In genomic region chr20:38161412-38161774, GRCh38 we compare ENCODE assay signal across 18 cellular contexts. TPM values are rescaled to one million over a fixed set of nuclear protein-coding genes. Genes with fewer than 3 reads are reported as not detected.
DNase-seq lines count a peak whose midpoint lies in the region; ATAC-seq, FAIRE-seq and TF ChIP-seq lines count a peak whose summit lies in the region.
"Had no signal": no experiment of that assay in that cellular context is flagged by ENCODE, and none has a peak within 500 bp of the region (broad histone marks: within the 10 kb centered on the region; RNA-seq: fewer than 3 reads in every experiment).

No MANE protein-coding gene starts in this region.

- H3K4me1 ChIP-seq in RWPE2 (ENCODE audit: insufficient read depth, poor library complexity, severe bottlenecking) (peaks cover 21% of the 10 kb centered on the region), HepG2 (ENCODE audit: insufficient read depth, low read length) (peaks cover 55% of the 10 kb centered on the region), stomach smooth muscle (ENCODE audit: control insufficient read depth, insufficient read depth, low read length) (peaks cover 82% of the 10 kb centered on the region), transverse colon (peaks cover 5 to 26% (median 11%) of the 10 kb centered on the region in 4 donors)
- H3K4me1 ChIP-seq: BE2C had no signal

- in situ Hi-C loops in HepG2 (cut with HindIII; ENCODE audit: extremely low pct_ligation_motif_present, low pct_unique_long_range_greater_than_20kb) (no loop called here), transverse colon (cut with MboI; ENCODE audit: low pct_ligation_motif_present in 1 of 4, low pct_unique_long_range_greater_than_20kb in 1 of 4, low sequenced_read_pairs in 3 of 4) (loop anchor here (5.0 to 25.0 kb wide), 4 partner anchors 87 to 99 kb away; no protein-coding TSS in a partner anchor)

- intact Hi-C loops in HepG2 (cut with micrococcal nuclease; ENCODE audit: unreplicated experiment), result no loop called here
- intact Hi-C loops in transverse colon (cut with DNase I; ENCODE audit: low total_unique reads), result no loop called here

- H3K79me2 ChIP-seq in HepG2 (ENCODE audit: insufficient read depth, low read length), result no peaks in the 10 kb centered on the region

- H3K9me3 ChIP-seq in RWPE2 (ENCODE audit: severe bottlenecking) (no peaks in the 10 kb centered on the region), HepG2 (ENCODE audit: low read length) (no peaks in the 10 kb centered on the region), stomach smooth muscle (ENCODE audit: control insufficient read depth in 2 of 2, low read length in 2 of 2) (no peaks in the 10 kb centered on the region), transverse colon (no peaks in the 10 kb centered on the region)
- H3K9me3 ChIP-seq: BE2C had no signal

- H3K4me1 Mint-ChIP-seq in type B pancreatic cell (ENCODE audit: unreplicated experiment), result peaks cover 30% of the 10 kb centered on the region

- TF ChIP-seq RAD21 in HepG2 (CRISPR knock-in tag; IDR thresholded peaks at IDR 0.05), result no peak

- no peak for TF ChIP-seq CTCF in RWPE2 (IDR thresholded peaks at IDR 0.05; ENCODE audit: poor library complexity, severe bottlenecking)
- TF ChIP-seq CTCF in HepG2 (CRISPR knock-in tag; IDR thresholded peaks at IDR 0.05), result no peak
- TF ChIP-seq CTCF in type B pancreatic cell (conservative IDR thresholded peaks at IDR 0.05), result no peak
- TF ChIP-seq CTCF in transverse colon (IDR thresholded peaks at IDR 0.05), result no peak

- H3K27ac Mint-ChIP-seq in type B pancreatic cell, result no peak overlapping the region
- H3K27ac Mint-ChIP-seq: CD8-positive, alpha-beta memory T cell; HFFc6 had no signal

- no peak for ATAC-seq in RWPE2 (ENCODE audit: low read depth)
- no peak for ATAC-seq in HepG2
- ATAC-seq in GM21576 (IDR thresholded peaks at IDR 0.05; ENCODE audit: unreplicated experiment), result no peak
- ATAC-seq: Panc1 had no signal

- no peak overlapping the region for H3K4me3 Mint-ChIP-seq in type B pancreatic cell
- H3K4me3 Mint-ChIP-seq: CD8-positive, alpha-beta memory T cell; HFFc6 had no signal

- H2AFZ ChIP-seq in HepG2 (ENCODE audit: low read length), result no peak overlapping the region

- H3K9me3 Mint-ChIP-seq in type B pancreatic cell, result no peaks in the 10 kb centered on the region
- H3K9me3 Mint-ChIP-seq: CD8-positive, alpha-beta memory T cell; HFFc6 had no signal

- peaks cover 11% of the 10 kb centered on the region for H3K27me3 Mint-ChIP-seq in type B pancreatic cell

- H3K4me2 ChIP-seq in HepG2 (ENCODE audit: low read depth, low read length), result no peak overlapping the region

- H3K36me3 ChIP-seq in RWPE2 (ENCODE audit: low read depth) (peaks cover 22% of the 10 kb centered on the region), HepG2 (replicated peaks in 1 of 2; ENCODE audit: control insufficient read depth in 1 of 2, insufficient read depth in 2 of 2, low read length in 2 of 2) (peaks cover 1 to 6% of the 10 kb centered on the region in 2 experiments; a peak in 3 of 5 replicates), stomach smooth muscle (ENCODE audit: control insufficient read depth in 2 of 2, insufficient read depth in 2 of 2, low read length in 2 of 2) (peaks cover 0 to 15% of the 10 kb centered on the region in 2 donors), transverse colon (no peaks in the 10 kb centered on the region)
- H3K36me3 ChIP-seq: BE2C had no signal

- no peaks in the 10 kb centered on the region for H3K27me3 ChIP-seq in RWPE2 (ENCODE audit: insufficient read depth, poor library complexity, severe bottlenecking)
- no peaks in the 10 kb centered on the region for H3K27me3 ChIP-seq in HepG2 (ENCODE audit: control insufficient read depth in 1 of 2, insufficient read depth in 2 of 2, low read length in 2 of 2)
- no peaks in the 10 kb centered on the region for H3K27me3 ChIP-seq in stomach smooth muscle (ENCODE audit: control insufficient read depth in 1 of 2, insufficient read depth in 2 of 2, low read length in 2 of 2)
- H3K27me3 ChIP-seq in transverse colon, result no peaks in the 10 kb centered on the region
- H3K27me3 ChIP-seq: BE2C had no signal

- TF ChIP-seq EP300 in HepG2 (IDR thresholded peaks at IDR 0.05; ENCODE audit: low read depth in 2 of 2, low read length in 2 of 2) (no peak), HepG2 (CRISPR knock-in tag; IDR thresholded peaks at IDR 0.05; ENCODE audit: borderline replicate concordance) (no peak), transverse colon (IDR thresholded peaks at IDR 0.05; ENCODE audit: low read depth) (no peak)

- H3K36me3 Mint-ChIP-seq in type B pancreatic cell, result no peaks in the 10 kb centered on the region

- no peak overlapping the region for H3K9ac ChIP-seq in HepG2 (ENCODE audit: insufficient read depth, low read depth, low read length)
- H3K9ac ChIP-seq in stomach smooth muscle (ENCODE audit: low read length in 2 of 2), result no peak overlapping the region

- CTCF ChIA-PET in HepG2 (lab: Yijun Ruan, JAX; ENCODE audit: low intra/inter-chr PET ratio, low total read pairs), result no interaction called here

- peak; percentile 72 for DNase-seq in RWPE2 (ENCODE audit: low spot score)
- peak; percentile 8 for DNase-seq in dermis blood vessel endothelial cell
- no peak for DNase-seq in HepG2 (ENCODE audit: low spot score)
- no peak for DNase-seq in type B pancreatic cell (ENCODE audit: extremely low spot score, unreplicated experiment)
- no peak for DNase-seq in activated T-cell treated with anti-CD3 and anti-CD28 coated beads, Interleukin-2, amount 50 U/mL, for 48 hours
- no peak for DNase-seq in transverse colon
- DNase-seq: BE2C; CD8-positive, alpha-beta memory T cell; HFFc6; MM.1S; NCI-H1105; NCI-H1694 treated with DMSO at 0.1 percent for 48 hours; NCI-H446 treated with DMSO at 0.1 percent for 48 hours; NCI-H774; SHP77 treated with DMSO at 0.1 percent for 48 hours had no signal

- H3K27ac ChIP-seq in RWPE2 (ENCODE audit: poor library complexity, severe bottlenecking) (peak overlapping the region; percentile 97), HepG2 (ENCODE audit: extremely low read length, insufficient read depth, low read length) (no peak overlapping the region), stomach smooth muscle (ENCODE audit: low read length) (peak overlapping the region; percentile 24), transverse colon (no peak overlapping the region)

- H4K20me1 ChIP-seq in HepG2 (ENCODE audit: insufficient read depth, low read length), result no peaks in the 10 kb centered on the region

- no TSS peak for BruUV-seq in HepG2 (replicated peaks; lab: Mats Ljungman, UMichigan)

- POLR2A ChIA-PET in HepG2 (lab: Yijun Ruan, JAX), result interaction anchor here (2.0 to 3.9 kb wide), 2 partner anchors 17 to 18 kb away, joined by 8 to 37 read pairs; no protein-coding TSS in a partner anchor

- H3K4me3 ChIP-seq in RWPE2 (ENCODE audit: severe bottlenecking), result no peak overlapping the region
- H3K4me3 ChIP-seq in HepG2 (replicated peaks in 1 of 3; ENCODE audit: insufficient read depth in 1 of 3, low read depth in 2 of 3, low read length in 3 of 3), result no peak overlapping the region
- no peak overlapping the region for H3K4me3 ChIP-seq in stomach smooth muscle (ENCODE audit: low read length in 2 of 2)
- H3K4me3 ChIP-seq in transverse colon, result no peak overlapping the region

- FAIRE-seq in HepG2 (lab: Jason Lieb, UNC), result no peak

- WGBS in HepG2 (ENCODE audit: low lambda C conversion rate), result 97% methylated on average over 14 of the region's 14 CpGs
- 83 to 100% methylated on average over 3 to 14 of the region's 14 CpGs for WGBS in transverse colon (ENCODE audit: low coverage in 1 of 2), 2 donors

- TF ChIP-seq POLR2A in HepG2 (IDR thresholded peaks at IDR 0.05; ENCODE audit: insufficient read depth in 1 of 2, low read depth in 2 of 2, low read length in 2 of 2) (no peak), transverse colon (IDR thresholded peaks at IDR 0.05) (no peak)

TF ChIP-seq in HepG2, 621 proteins besides CTCF, POLR2A, EP300 and RAD21 (continues in another document):
- TF ChIP-seq MAFG (CRISPR knock-in tag; IDR thresholded peaks at IDR 0.05) (0 out of 2 replicates have a peak, but pooled peaks have one; percentile 18), BRCA1 (CRISPR knock-in tag; IDR thresholded peaks at IDR 0.05) (no peak), RBM39 (IDR thresholded peaks at IDR 0.05; ENCODE audit: low read depth, low read length, poor library complexity, severe bottlenecking) (no peak)

RNA-seq across cellular contexts. Expression of gene TGM2, which starts 3.7 kb away (rescaled TPM):
- total RNA-seq in dermis blood vessel endothelial cell (401 and 1,564 TPM in 2 replicates), HepG2 (2016; rRNA removed; fragmentation: Illumina TruSeq; extraction: Trizol) (4.2 and 4.5 TPM in 2 replicates), type B pancreatic cell (ENCODE audit: low replicate concordance) (28.6 and 31.7 TPM in 2 replicates), transverse colon (10 to 100 TPM; 14.2 to 52.0 (median 21.7) TPM)
- total RNA-seq in HepG2 (2016; cell fraction: cytosol; rRNA removed; fragmentation: Illumina TruSeq; extraction: Trizol; ENCODE audit: low read depth), result 0.61 and 0.88 TPM in 2 replicates
- total RNA-seq in HepG2 (2016; cell fraction: insoluble cytoplasmic fraction; rRNA removed; fragmentation: Illumina TruSeq; extraction: Trizol), result 3.3 and 4.3 TPM in 2 replicates
- 2.1 and 2.3 TPM in 2 replicates for total RNA-seq in HepG2 (2016; cell fraction: membrane; rRNA removed; fragmentation: Illumina TruSeq; extraction: Trizol)
- 4.3 and 4.5 TPM in 2 replicates for total RNA-seq in HepG2 (2016; cell fraction: nucleus; rRNA removed; fragmentation: Illumina TruSeq; extraction: Trizol)
- polyA plus RNA-seq in HepG2 (2011; rRNA removed), result 46.4 and 52.3 TPM in 2 replicates
- polyA plus RNA-seq in HepG2 (2011; cell fraction: cytosol; rRNA removed), result 39.7 and 45.8 TPM in 2 replicates
- 48.4 and 54.8 TPM in 2 replicates for polyA plus RNA-seq in HepG2 (2011; cell fraction: nucleus; rRNA removed)
- 14.4 and 32.4 TPM in 2 replicates for polyA plus RNA-seq in HepG2 (2012)
- 1.5 and 1.8 TPM in 2 replicates for polyA plus RNA-seq in HepG2 (2016; cell fraction: cytosol; fragmentation: Illumina TruSeq; extraction: Trizol; ENCODE audit: low read depth)
- polyA plus RNA-seq in HepG2 (2016; cell fraction: insoluble cytoplasmic fraction; fragmentation: Illumina TruSeq; extraction: Trizol; ENCODE audit: low read depth), result 5.3 and 7.5 TPM in 2 replicates
- 2.5 TPM in 2 replicates for polyA plus RNA-seq in HepG2 (2016; cell fraction: membrane; fragmentation: Illumina TruSeq; extraction: Trizol; ENCODE audit: low read depth)
- polyA plus RNA-seq in HepG2 (2016; cell fraction: nucleus; fragmentation: Illumina TruSeq; extraction: Trizol; ENCODE audit: insufficient read depth, low read depth), result 7.7 and 9.8 TPM in 2 replicates
- polyA minus RNA-seq in HepG2 (2011; rRNA and poly(A)+ RNA removed; ENCODE audit: low replicate concordance), result 39.1 and 112 TPM in 2 replicates
- polyA minus RNA-seq in HepG2 (2011; cell fraction: cytosol; rRNA and poly(A)+ RNA removed), result 43.5 and 48.8 TPM in 2 replicates
- 26.7 and 32.2 TPM in 2 replicates for polyA minus RNA-seq in HepG2 (2011; cell fraction: nucleus; rRNA and poly(A)+ RNA removed)
- total RNA-seq: CD8-positive, alpha-beta memory T cell had no signal
- polyA plus RNA-seq: CD8-positive, alpha-beta memory T cell had no signal

Comparison
In these comparisons a context has a peak if more than half of its experiments do, and no peak if none do; other contexts are left out.
1. DNase-seq: peak in RWPE2 (single experiment) and dermis blood vessel endothelial cell (single experiment); none in HepG2 (single experiment), type B pancreatic cell (single experiment), activated T-cell treated with anti-CD3 and anti-CD28 coated beads, Interleukin-2, amount 50 U/mL, for 48 hours (0 of 2) and transverse colon (single experiment).
2. H3K27ac ChIP-seq: peak in RWPE2 (single experiment) and stomach smooth muscle (single experiment); none in HepG2 (single experiment) and transverse colon (0 of 4).